In the genomic region with DNA sequence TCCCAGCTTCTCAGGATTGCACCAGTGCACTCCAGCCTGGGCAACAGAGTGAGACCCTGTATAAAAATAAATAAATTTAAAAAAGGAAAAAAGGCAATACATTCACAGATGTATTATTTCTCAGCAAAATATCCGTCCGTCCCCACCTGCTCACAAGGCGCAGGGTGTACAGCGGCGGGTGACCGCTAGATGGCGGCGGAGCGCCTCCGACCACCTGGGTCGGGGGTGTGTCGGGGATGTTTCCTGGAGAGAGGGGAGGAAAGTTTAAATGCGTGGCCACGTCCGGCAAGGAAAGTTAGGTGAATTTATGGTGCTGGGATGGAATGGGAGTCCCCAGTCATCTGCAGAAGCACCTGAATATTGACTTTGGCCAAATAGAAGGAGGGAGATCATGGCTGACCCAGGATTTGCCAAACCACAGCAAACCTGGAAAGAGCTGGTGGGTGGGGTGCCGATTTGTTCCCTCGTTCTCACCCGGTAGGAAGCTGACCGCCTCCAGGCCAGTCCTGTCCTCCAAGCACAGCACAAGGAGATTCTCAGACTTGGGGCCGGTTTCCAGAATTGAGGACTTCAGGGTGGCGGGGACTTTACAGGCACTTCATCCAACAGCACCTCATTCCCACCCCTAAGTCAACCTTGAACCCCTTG, we compare ENCODE assay signal across 8 cellular contexts.
DNase-seq lines count a peak whose midpoint lies in the region; ATAC-seq and TF ChIP-seq lines count a peak whose summit lies in the region.

No MANE protein-coding gene starts in this region.

- H3K4me1 Mint-ChIP-seq in stimulated activated effector memory CD8-positive, alpha-beta T cell treated with anti-CD3 and anti-CD28 coated beads, Interleukin-12 subunit alpha, Interleukin-12 subunit beta, amount 100 ng/mL, for 72 hours: peaks cover 25% of the 10 kb centered on the region

- peak; percentile 99 for TF ChIP-seq CTCF in NB4 (IDR thresholded peaks at IDR 0.05; ENCODE audit: low read depth, low read length)

- peak; percentile 62 for ATAC-seq in stimulated activated effector memory CD8-positive, alpha-beta T cell treated with anti-CD3 and anti-CD28 coated beads, Interleukin-12 subunit alpha, Interleukin-12 subunit beta, amount 100 ng/mL, for 72 hours

- no peak for TF ChIP-seq POLR2A in NB4 (IDR thresholded peaks at IDR 0.05; ENCODE audit: extremely low read depth, insufficient read length)

- no peaks in the 10 kb centered on the region for H3K9me3 ChIP-seq in effector memory CD4-positive, alpha-beta T cell (ENCODE audit: control insufficient read depth, low read length)

- H3K4me3 Mint-ChIP-seq in stimulated activated effector memory CD8-positive, alpha-beta T cell treated with anti-CD3 and anti-CD28 coated beads, Interleukin-12 subunit alpha, Interleukin-12 subunit beta, amount 100 ng/mL, for 72 hours: peak overlapping the region; percentile 29

- H3K9me3 Mint-ChIP-seq in stimulated activated effector memory CD8-positive, alpha-beta T cell treated with anti-CD3 and anti-CD28 coated beads, Interleukin-12 subunit alpha, Interleukin-12 subunit beta, amount 100 ng/mL, for 72 hours: no peaks in the 10 kb centered on the region

- peaks cover 5% of the 10 kb centered on the region for H3K27me3 ChIP-seq in effector memory CD4-positive, alpha-beta T cell (replicated peaks; ENCODE audit: control insufficient read depth, insufficient read depth, low read length, poor library complexity, severe bottlenecking)

- DNase-seq in NCI-H345 (lab: John Stamatoyannopoulos, UW): peak; percentile 39
- no peak for DNase-seq in NCI-H345 treated with DMSO at 0.1 percent for 48 hours (lab: John Stamatoyannopoulos, UW; ENCODE audit: unreplicated experiment)
- peak; percentile 67 for DNase-seq in NB4 (ENCODE audit: low read depth)
- peak; percentile 46 to 47 for DNase-seq in activated CD4-positive, alpha-beta T cell treated with anti-CD3 and anti-CD28 coated beads, Interleukin-2, amount 50 U/mL, for 24 hours (ENCODE audit: low read depth in 1 of 2, low spot score in 1 of 2)
- peak; percentile 8 to 27 (median 12) for DNase-seq in effector memory CD4-positive, alpha-beta T cell
- DNase-seq in mucosa of gallbladder (ENCODE audit: low spot score): peak; percentile 34
- peak; percentile 67 to 84 for DNase-seq in stimulated activated effector memory CD8-positive, alpha-beta T cell treated with anti-CD3 and anti-CD28 coated beads, Interleukin-12 subunit alpha, Interleukin-12 subunit beta, amount 100 ng/mL, for 72 hours (ENCODE audit: low spot score in 2 of 2)
- no peak for DNase-seq in SHP77 treated with DMSO at 0.1 percent for 48 hours (lab: John Stamatoyannopoulos, UW)

- no peak overlapping the region for H3K27ac Mint-ChIP-seq in stimulated activated effector memory CD8-positive, alpha-beta T cell treated with anti-CD3 and anti-CD28 coated beads, Interleukin-12 subunit alpha, Interleukin-12 subunit beta, amount 100 ng/mL, for 72 hours

- H3K27ac ChIP-seq in effector memory CD4-positive, alpha-beta T cell (ENCODE audit: insufficient read depth, low read length, poor library complexity, severe bottlenecking): no peak overlapping the region

- no peaks in the 10 kb centered on the region for H3K36me3 Mint-ChIP-seq in stimulated activated effector memory CD8-positive, alpha-beta T cell treated with anti-CD3 and anti-CD28 coated beads, Interleukin-12 subunit alpha, Interleukin-12 subunit beta, amount 100 ng/mL, for 72 hours

- no peak overlapping the region for H3K4me3 ChIP-seq in NB4 (ENCODE audit: low read depth, low read length)
- no peak overlapping the region for H3K4me3 ChIP-seq in effector memory CD4-positive, alpha-beta T cell (ENCODE audit: insufficient read depth, low read depth, low read length, poor library complexity, severe bottlenecking)

- H3K4me1 ChIP-seq in effector memory CD4-positive, alpha-beta T cell (ENCODE audit: control insufficient read depth, insufficient read depth, low read length, poor library complexity, severe bottlenecking): no peaks in the 10 kb centered on the region

- no peaks in the 10 kb centered on the region for H3K36me3 ChIP-seq in effector memory CD4-positive, alpha-beta T cell (ENCODE audit: control insufficient read depth, insufficient read depth, low read length)

Comparison
In these comparisons a context has a peak if more than half of its experiments do, and no peak if none do; other contexts are left out.
1. DNase-seq: peak in NCI-H345 (single experiment), NB4 (single experiment), activated CD4-positive, alpha-beta T cell treated with anti-CD3 and anti-CD28 coated beads, Interleukin-2, amount 50 U/mL, for 24 hours (2 of 2), effector memory CD4-positive, alpha-beta T cell (3 of 3), mucosa of gallbladder (single experiment) and stimulated activated effector memory CD8-positive, alpha-beta T cell treated with anti-CD3 and anti-CD28 coated beads, Interleukin-12 subunit alpha, Interleukin-12 subunit beta, amount 100 ng/mL, for 72 hours (2 of 2); none in NCI-H345 treated with DMSO at 0.1 percent for 48 hours (single experiment) and SHP77 treated with DMSO at 0.1 percent for 48 hours (single experiment).